18 cellular contexts compared by ENCODE assay signal in genomic region chr3:71095511-71096305, GRCh38.
A peak's percentile ranks its signal among the peaks of the same experiment; 100 is the strongest.
DNase-seq lines count a peak whose midpoint lies in the region; ATAC-seq lines count a peak whose summit lies in the region.
"Had no signal": no experiment of that assay in that cellular context is flagged by ENCODE, and none has a peak within 500 bp of the region (broad histone marks: within the 10 kb centered on the region; RNA-seq: fewer than 3 reads in every experiment).

No MANE protein-coding gene starts in this region.

- peaks cover 37 to 61% of the 10 kb centered on the region in 2 donors for H3K36me3 Mint-ChIP-seq in CD4-positive, alpha-beta memory T cell
- H3K36me3 Mint-ChIP-seq in activated naive CD8-positive, alpha-beta T cell, result peaks cover 35% of the 10 kb centered on the region
- H3K36me3 Mint-ChIP-seq in immature natural killer cell, result peaks cover 0 to 6% (median 5%) of the 10 kb centered on the region in 3 donors

- no peak overlapping the region for H3K4me3 ChIP-seq in CD4-positive, alpha-beta memory T cell (ENCODE audit: low read length in 2 of 2)
- H3K4me3 ChIP-seq: heart left ventricle, tibial artery had no signal

- no peaks in the 10 kb centered on the region for H3K9me3 ChIP-seq in CD4-positive, alpha-beta memory T cell (ENCODE audit: control insufficient read depth in 1 of 2, low read length in 2 of 2)
- H3K9me3 ChIP-seq: heart left ventricle, tibial artery had no signal

- CTCF ChIA-PET in CD4-positive, alpha-beta memory T cell (lab: Charles Lee; ENCODE audit: partially characterized antibody), result interaction anchor here (1.0 to 1.3 kb wide), 2 partner anchors 83 to 86 kb away, joined by 3 read pairs; no protein-coding TSS in a partner anchor

- peak; percentile 8 to 23 for DNase-seq in AML-193 (lab: John Stamatoyannopoulos, UW)
- DNase-seq in CD4-positive, alpha-beta memory T cell, result no peak
- no peak for DNase-seq in immature natural killer cell
- DNase-seq in T-helper 1 cell, result no peak
- DNase-seq in pons (ENCODE audit: low spot score), result no peak
- DNase-seq in SKM-1 treated with dmso at 0.1 percent for 144 hours (lab: John Stamatoyannopoulos, UW; ENCODE audit: unreplicated experiment), result no peak
- DNase-seq: activated T-cell treated with anti-CD3 and anti-CD28 coated beads, Interleukin-2, amount 50 U/mL, for 48 hours; effector CD8-positive, alpha-beta T cell; heart left ventricle; Kasumi-1; NCI-H1105; NCI-H2081; NCI-H510A; right cardiac atrium; stimulated activated naive CD4-positive, alpha-beta T cell; tibial artery had no signal

- no peak for ATAC-seq in HG02623 (IDR thresholded peaks at IDR 0.05; ENCODE audit: unreplicated experiment)
- ATAC-seq: heart left ventricle, right cardiac atrium had no signal

- H3K36me3 ChIP-seq in CD4-positive, alpha-beta memory T cell (ENCODE audit: insufficient read depth, low read length), result no peaks in the 10 kb centered on the region
- H3K36me3 ChIP-seq: tibial artery had no signal

- H3K4me1 ChIP-seq in CD4-positive, alpha-beta memory T cell (ENCODE audit: insufficient read depth, low read length), result peaks cover 73% of the 10 kb centered on the region

- H3K27ac ChIP-seq in CD4-positive, alpha-beta memory T cell (ENCODE audit: low read depth, low read length), result no peak overlapping the region
- H3K27ac ChIP-seq: heart left ventricle, tibial artery had no signal

- H3K9me3 Mint-ChIP-seq in CD4-positive, alpha-beta memory T cell, result no peaks in the 10 kb centered on the region
- H3K9me3 Mint-ChIP-seq in activated naive CD8-positive, alpha-beta T cell (ENCODE audit: low read depth), result no peaks in the 10 kb centered on the region
- H3K9me3 Mint-ChIP-seq in immature natural killer cell, result no peaks in the 10 kb centered on the region

- no peaks in the 10 kb centered on the region for H3K27me3 ChIP-seq in CD4-positive, alpha-beta memory T cell (ENCODE audit: insufficient read depth, low read length)
- H3K27me3 ChIP-seq: heart left ventricle, tibial artery had no signal

- no peaks in the 10 kb centered on the region for H3K27me3 Mint-ChIP-seq in CD4-positive, alpha-beta memory T cell
- H3K27me3 Mint-ChIP-seq in activated naive CD8-positive, alpha-beta T cell, result no peaks in the 10 kb centered on the region
- H3K27me3 Mint-ChIP-seq in immature natural killer cell (ENCODE audit: low read depth in 3 of 3), result no peaks in the 10 kb centered on the region

- peaks cover 53 to 86% (median 76%) of the 10 kb centered on the region in 4 donors for H3K4me1 Mint-ChIP-seq in CD4-positive, alpha-beta memory T cell
- peaks cover 89% of the 10 kb centered on the region for H3K4me1 Mint-ChIP-seq in activated naive CD8-positive, alpha-beta T cell (ENCODE audit: low read depth)
- peaks cover 60 to 80% of the 10 kb centered on the region in 2 donors for H3K4me1 Mint-ChIP-seq in immature natural killer cell

- POLR2A ChIA-PET in CD4-positive, alpha-beta memory T cell (lab: Charles Lee; ENCODE audit: partially characterized antibody), result interaction anchor here (1.1 to 3.3 kb wide), 4 partner anchors 9 to 35 kb away, joined by 4 to 12 read pairs (median 6); no protein-coding TSS in a partner anchor

- H3K4me3 Mint-ChIP-seq in CD4-positive, alpha-beta memory T cell, result peak overlapping the region in 1 of 8 donors; percentile 11
- peak overlapping the region; percentile 9 for H3K4me3 Mint-ChIP-seq in activated naive CD8-positive, alpha-beta T cell
- H3K4me3 Mint-ChIP-seq in immature natural killer cell, result no peak overlapping the region

- H3K27ac Mint-ChIP-seq in CD4-positive, alpha-beta memory T cell, result peak overlapping the region in 5 of 7 donors; percentile 37 to 90 (median 73)
- H3K27ac Mint-ChIP-seq in activated naive CD8-positive, alpha-beta T cell, result peak overlapping the region; percentile 99
- peak overlapping the region in 5 of 6 donors; percentile 11 to 60 (median 25) for H3K27ac Mint-ChIP-seq in immature natural killer cell

- intact Hi-C loops in CD4-positive, alpha-beta memory T cell (cut with micrococcal nuclease), result no loop called here

Comparison
In these comparisons a context has a peak if more than half of its experiments do, and no peak if none do; other contexts are left out.
1. DNase-seq: peak in AML-193 (2 of 2); none in CD4-positive, alpha-beta memory T cell (0 of 5), immature natural killer cell (0 of 3), T-helper 1 cell (0 of 5), pons (single experiment) and SKM-1 treated with dmso at 0.1 percent for 144 hours (single experiment).
2. H3K27ac Mint-ChIP-seq: peak in every context shown above with its lines; median percentile 99 in activated naive CD8-positive, alpha-beta T cell; 73 in CD4-positive, alpha-beta memory T cell; 25 in immature natural killer cell.